In the genomic region with DNA sequence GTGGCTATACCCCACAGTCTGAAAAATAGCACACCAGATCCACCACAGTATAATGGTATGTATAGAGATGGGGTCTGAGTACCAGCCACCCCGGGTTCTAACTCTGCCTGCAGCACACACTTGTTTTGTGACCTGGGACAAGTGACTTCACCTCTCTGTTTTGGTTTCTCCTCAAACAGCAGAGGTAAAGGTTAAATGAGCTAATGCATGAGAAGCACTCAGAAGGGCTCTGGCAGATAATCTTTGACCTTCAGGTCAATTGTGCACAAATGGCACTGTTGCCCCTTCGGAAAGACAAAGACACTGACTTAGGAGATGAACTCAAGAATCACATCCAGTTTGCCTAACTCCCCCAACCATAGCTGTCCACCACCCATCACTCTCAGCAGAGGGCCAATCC, we compare ENCODE assay signal across 9 cellular contexts. TPM values are rescaled to one million over a fixed set of nuclear protein-coding genes. Genes with fewer than 3 reads are reported as not detected.
DNase-seq lines count a peak whose midpoint lies in the region; ATAC-seq lines count a peak whose summit lies in the region.
"Had no signal": no experiment of that assay in that cellular context is flagged by ENCODE, and none has a peak within 500 bp of the region (broad histone marks: within the 10 kb centered on the region; RNA-seq: fewer than 3 reads in every experiment).

No MANE protein-coding gene starts in this region.

- ATAC-seq in stimulated activated naive CD8-positive, alpha-beta T cell treated with anti-CD3 and anti-CD28 coated beads, Interleukin-15, amount 100 ng/mL, for 72 hours: no peak
- ATAC-seq in left colon (no peak), HG03045 (IDR thresholded peaks at IDR 0.05; ENCODE audit: unreplicated experiment) (no peak)

- H3K9me3 Mint-ChIP-seq in activated CD4-positive, alpha-beta T cell treated with anti-CD3 and anti-CD28 coated beads, Interleukin-2, amount 10 ng/mL, durations not matched to agents 7 days and 5 days: no peaks in the 10 kb centered on the region
- H3K9me3 Mint-ChIP-seq in activated T-helper 1 cell treated with anti-CD3 and anti-CD28 coated beads, Interleukin-12 subunit alpha, Interleukin-12 subunit beta, Interleukin-2, Interleukin-4 antibody, amounts not matched to agents 30 ng/mL and 10 ng/mL and 1 ng/mL, durations not matched to agents 14 hours and 24 hours and 36 hours: no peaks in the 10 kb centered on the region
- H3K9me3 Mint-ChIP-seq in immature natural killer cell: no peaks in the 10 kb centered on the region
- no peaks in the 10 kb centered on the region for H3K9me3 Mint-ChIP-seq in stimulated activated naive CD8-positive, alpha-beta T cell treated with anti-CD3 and anti-CD28 coated beads, Interleukin-15, amount 100 ng/mL, for 72 hours

- CTCF ChIA-PET in activated CD4-positive, alpha-beta T cell treated with anti-CD3 and anti-CD28 coated beads, Interleukin-2, amount 10 ng/mL, durations not matched to agents 7 days and 5 days (lab: Charles Lee): interaction anchor here (1.3 to 2.9 kb wide), 4 partner anchors 11 to 22 kb away, joined by 3 to 20 read pairs (median 6); no protein-coding TSS in a partner anchor

- no peaks in the 10 kb centered on the region for H3K27me3 Mint-ChIP-seq in activated CD4-positive, alpha-beta T cell treated with anti-CD3 and anti-CD28 coated beads, Interleukin-2, amount 10 ng/mL, durations not matched to agents 7 days and 5 days
- no peaks in the 10 kb centered on the region for H3K27me3 Mint-ChIP-seq in activated T-helper 1 cell treated with anti-CD3 and anti-CD28 coated beads, Interleukin-12 subunit alpha, Interleukin-12 subunit beta, Interleukin-2, Interleukin-4 antibody, amounts not matched to agents 30 ng/mL and 10 ng/mL and 1 ng/mL, durations not matched to agents 14 hours and 24 hours and 36 hours (ENCODE audit: insufficient read depth)
- H3K27me3 Mint-ChIP-seq in immature natural killer cell (ENCODE audit: low read depth in 3 of 3): peaks cover 0 to 10% (median under 1%) of the 10 kb centered on the region in 3 donors
- H3K27me3 Mint-ChIP-seq in stimulated activated naive CD8-positive, alpha-beta T cell treated with anti-CD3 and anti-CD28 coated beads, Interleukin-15, amount 100 ng/mL, for 72 hours: no peaks in the 10 kb centered on the region

- H3K4me1 Mint-ChIP-seq in activated CD4-positive, alpha-beta T cell treated with anti-CD3 and anti-CD28 coated beads, Interleukin-2, amount 10 ng/mL, durations not matched to agents 7 days and 5 days: peaks cover 68% of the 10 kb centered on the region
- peaks cover 70% of the 10 kb centered on the region for H3K4me1 Mint-ChIP-seq in activated T-helper 1 cell treated with anti-CD3 and anti-CD28 coated beads, Interleukin-12 subunit alpha, Interleukin-12 subunit beta, Interleukin-2, Interleukin-4 antibody, amounts not matched to agents 30 ng/mL and 10 ng/mL and 1 ng/mL, durations not matched to agents 14 hours and 24 hours and 36 hours (ENCODE audit: low read depth)
- peaks cover 53 to 70% of the 10 kb centered on the region in 2 donors for H3K4me1 Mint-ChIP-seq in immature natural killer cell
- H3K4me1 Mint-ChIP-seq in stimulated activated naive CD8-positive, alpha-beta T cell treated with anti-CD3 and anti-CD28 coated beads, Interleukin-15, amount 100 ng/mL, for 72 hours: peaks cover 79% of the 10 kb centered on the region

- H3K4me3 Mint-ChIP-seq in activated CD4-positive, alpha-beta T cell treated with anti-CD3 and anti-CD28 coated beads, Interleukin-2, amount 10 ng/mL, durations not matched to agents 7 days and 5 days: no peak overlapping the region
- peak overlapping the region; percentile 92 for H3K4me3 Mint-ChIP-seq in activated T-helper 1 cell treated with anti-CD3 and anti-CD28 coated beads, Interleukin-12 subunit alpha, Interleukin-12 subunit beta, Interleukin-2, Interleukin-4 antibody, amounts not matched to agents 30 ng/mL and 10 ng/mL and 1 ng/mL, durations not matched to agents 14 hours and 24 hours and 36 hours
- peak overlapping the region in 1 of 5 donors; percentile 38 for H3K4me3 Mint-ChIP-seq in immature natural killer cell
- H3K4me3 Mint-ChIP-seq in stimulated activated naive CD8-positive, alpha-beta T cell treated with anti-CD3 and anti-CD28 coated beads, Interleukin-15, amount 100 ng/mL, for 72 hours: peak overlapping the region; percentile 38 to 88

- peak overlapping the region; percentile 100 for H3K27ac Mint-ChIP-seq in activated CD4-positive, alpha-beta T cell treated with anti-CD3 and anti-CD28 coated beads, Interleukin-2, amount 10 ng/mL, durations not matched to agents 7 days and 5 days
- peak overlapping the region; percentile 99 for H3K27ac Mint-ChIP-seq in activated T-helper 1 cell treated with anti-CD3 and anti-CD28 coated beads, Interleukin-12 subunit alpha, Interleukin-12 subunit beta, Interleukin-2, Interleukin-4 antibody, amounts not matched to agents 30 ng/mL and 10 ng/mL and 1 ng/mL, durations not matched to agents 14 hours and 24 hours and 36 hours
- peak overlapping the region in 5 of 6 donors; percentile 18 to 94 (median 67) for H3K27ac Mint-ChIP-seq in immature natural killer cell
- peak overlapping the region; percentile 16 to 59 for H3K27ac Mint-ChIP-seq in stimulated activated naive CD8-positive, alpha-beta T cell treated with anti-CD3 and anti-CD28 coated beads, Interleukin-15, amount 100 ng/mL, for 72 hours

- peaks cover 47% of the 10 kb centered on the region for H3K36me3 Mint-ChIP-seq in activated CD4-positive, alpha-beta T cell treated with anti-CD3 and anti-CD28 coated beads, Interleukin-2, amount 10 ng/mL, durations not matched to agents 7 days and 5 days (ENCODE audit: low read depth)
- H3K36me3 Mint-ChIP-seq in activated T-helper 1 cell treated with anti-CD3 and anti-CD28 coated beads, Interleukin-12 subunit alpha, Interleukin-12 subunit beta, Interleukin-2, Interleukin-4 antibody, amounts not matched to agents 30 ng/mL and 10 ng/mL and 1 ng/mL, durations not matched to agents 14 hours and 24 hours and 36 hours (ENCODE audit: low read depth): peaks cover 34% of the 10 kb centered on the region
- H3K36me3 Mint-ChIP-seq in immature natural killer cell: peaks cover 4 to 6% (median 4%) of the 10 kb centered on the region in 3 donors

- POLR2A ChIA-PET in activated CD4-positive, alpha-beta T cell treated with anti-CD3 and anti-CD28 coated beads, Interleukin-2, amount 10 ng/mL, durations not matched to agents 7 days and 5 days (lab: Charles Lee): interaction anchor here (0.8 kb wide), 1 partner anchor 10 kb away, joined by 4 read pairs; no protein-coding TSS in a partner anchor

- no peak for DNase-seq in activated CD4-positive, alpha-beta T cell treated with anti-CD3 and anti-CD28 coated beads, Interleukin-2, amount 10 ng/mL, durations not matched to agents 7 days and 5 days
- no peak for DNase-seq in activated CD4-positive, alpha-beta T cell treated with anti-CD3 and anti-CD28 coated beads, Interleukin-2, amount 50 U/mL, for 4 hours
- DNase-seq in activated T-helper 1 cell treated with anti-CD3 and anti-CD28 coated beads, Interleukin-12 subunit alpha, Interleukin-12 subunit beta, Interleukin-2, Interleukin-4 antibody, amounts not matched to agents 30 ng/mL and 10 ng/mL and 1 ng/mL, durations not matched to agents 14 hours and 24 hours and 36 hours (ENCODE audit: low spot score): no peak
- DNase-seq in immature natural killer cell: no peak
- DNase-seq in stimulated activated naive CD8-positive, alpha-beta T cell treated with anti-CD3 and anti-CD28 coated beads, Interleukin-15, amount 100 ng/mL, for 72 hours: no peak
- DNase-seq in SIG-M5 treated with dmso at 0.1 percent for 504 hours (lab: John Stamatoyannopoulos, UW; ENCODE audit: unreplicated experiment): no peak
- no peak for DNase-seq in left colon
- DNase-seq: stimulated activated CD4-positive, alpha-beta T cell treated with anti-CD3 and anti-CD28 coated beads, Interleukin-4, amount 100 ng/mL, for 4 hours had no signal

- intact Hi-C loops in activated T-helper 1 cell treated with anti-CD3 and anti-CD28 coated beads, Interleukin-12 subunit alpha, Interleukin-12 subunit beta, Interleukin-2, Interleukin-4 antibody, amounts not matched to agents 30 ng/mL and 10 ng/mL and 1 ng/mL, durations not matched to agents 14 hours and 24 hours and 36 hours (cut with micrococcal nuclease): no loop called here
- intact Hi-C loops in left colon (cut with DNase I, micrococcal nuclease): no loop called here

RNA-seq across cellular contexts. Expression of a gene that starts 7.7 kb away (rescaled TPM):
- 100 to 1,000 TPM in 1 of 2 experiments, 10 to 100 TPM in 1; 99.5 to 115 TPM for total RNA-seq in activated CD4-positive, alpha-beta T cell treated with anti-CD3 and anti-CD28 coated beads, Interleukin-2, amount 10 ng/mL, durations not matched to agents 7 days and 5 days
- 111 and 114 TPM in 2 replicates for total RNA-seq in activated T-helper 1 cell treated with anti-CD3 and anti-CD28 coated beads, Interleukin-12 subunit alpha, Interleukin-12 subunit beta, Interleukin-2, Interleukin-4 antibody, amounts not matched to agents 30 ng/mL and 10 ng/mL and 1 ng/mL, durations not matched to agents 14 hours and 24 hours and 36 hours
- polyA plus RNA-seq in immature natural killer cell: 1 to 10 TPM in 2 of 3 donors, under 1 TPM in 1; 0.04 to 2.3 (median 1.1) TPM
- 10 to 100 TPM; 45.8 to 47.0 TPM for total RNA-seq in left colon

RNA-seq across cellular contexts. Expression of a gene that starts 24.8 kb away (rescaled TPM):
- total RNA-seq in activated CD4-positive, alpha-beta T cell treated with anti-CD3 and anti-CD28 coated beads, Interleukin-2, amount 10 ng/mL, durations not matched to agents 7 days and 5 days: 100 to 1,000 TPM; 162 to 168 TPM
- total RNA-seq in activated T-helper 1 cell treated with anti-CD3 and anti-CD28 coated beads, Interleukin-12 subunit alpha, Interleukin-12 subunit beta, Interleukin-2, Interleukin-4 antibody, amounts not matched to agents 30 ng/mL and 10 ng/mL and 1 ng/mL, durations not matched to agents 14 hours and 24 hours and 36 hours: 141 and 142 TPM in 2 replicates
- polyA plus RNA-seq in immature natural killer cell: 100 to 1,000 TPM; 111 to 159 (median 119) TPM
- 10 to 100 TPM; 58.4 to 60.7 TPM for total RNA-seq in left colon

RNA-seq across cellular contexts. Expression of a gene that starts 57.5 kb away (rescaled TPM):
- 10 to 100 TPM; 41.6 to 56.6 TPM for total RNA-seq in activated CD4-positive, alpha-beta T cell treated with anti-CD3 and anti-CD28 coated beads, Interleukin-2, amount 10 ng/mL, durations not matched to agents 7 days and 5 days
- 51.0 and 52.1 TPM in 2 replicates for total RNA-seq in activated T-helper 1 cell treated with anti-CD3 and anti-CD28 coated beads, Interleukin-12 subunit alpha, Interleukin-12 subunit beta, Interleukin-2, Interleukin-4 antibody, amounts not matched to agents 30 ng/mL and 10 ng/mL and 1 ng/mL, durations not matched to agents 14 hours and 24 hours and 36 hours
- 100 to 1,000 TPM; 175 to 285 (median 192) TPM for polyA plus RNA-seq in immature natural killer cell
- total RNA-seq in left colon: 10 to 100 TPM; 27.6 to 33.1 TPM

Comparison
In these comparisons a context has a peak if more than half of its experiments do, and no peak if none do; other contexts are left out.
1. H3K27ac Mint-ChIP-seq: peak in every context shown above with its lines; median percentile 100 in activated CD4-positive, alpha-beta T cell treated with anti-CD3 and anti-CD28 coated beads, Interleukin-2, amount 10 ng/mL, durations not matched to agents 7 days and 5 days; 99 in activated T-helper 1 cell treated with anti-CD3 and anti-CD28 coated beads, Interleukin-12 subunit alpha, Interleukin-12 subunit beta, Interleukin-2, Interleukin-4 antibody, amounts not matched to agents 30 ng/mL and 10 ng/mL and 1 ng/mL, durations not matched to agents 14 hours and 24 hours and 36 hours; 67 in immature natural killer cell; 38 in stimulated activated naive CD8-positive, alpha-beta T cell treated with anti-CD3 and anti-CD28 coated beads, Interleukin-15, amount 100 ng/mL, for 72 hours.